In genomic region chr15:73797366-73798158, GRCh38 we compare ENCODE assay signal across 33 cellular contexts. TPM values are rescaled to one million over a fixed set of nuclear protein-coding genes. Genes with fewer than 3 reads are reported as not detected.
"Had no signal": no experiment of that assay in that cellular context is flagged by ENCODE, and none has a peak within 500 bp of the region (broad histone marks: within the 10 kb centered on the region; RNA-seq: fewer than 3 reads in every experiment).

No MANE protein-coding gene starts in this region.

- H3K9me3 ChIP-seq: adrenal gland, body of pancreas, esophagus muscularis mucosa, gastrocnemius medialis had no signal

- H3K9me3 Mint-ChIP-seq: activated CD4-positive, alpha-beta memory T cell treated with anti-CD3 and anti-CD28 coated beads for 36 hours; activated CD4-positive, alpha-beta T cell treated with anti-CD3 and anti-CD28 coated beads, Interleukin-2, amount 10 ng/mL, durations not matched to agents 24 days and 14 days; activated naive CD4-positive, alpha-beta T cell treated with anti-CD3 and anti-CD28 coated beads for 36 hours; activated naive CD4-positive, alpha-beta T cell treated with anti-CD3 and anti-CD28 coated beads, Interleukin-2, amount 50 U/mL, for 24 hours; activated naive CD8-positive, alpha-beta T cell treated with anti-CD3 and anti-CD28 coated beads for 36 hours; activated naive CD8-positive, alpha-beta T cell treated with anti-CD3 and anti-CD28 coated beads, Interleukin-2, amount 50 U/mL, for 24 hours; activated T-helper 1 cell treated with anti-CD3 and anti-CD28 coated beads, Interleukin-12 subunit alpha, Interleukin-12 subunit beta, Interleukin-2, Interleukin-4 antibody, amounts not matched to agents 30 ng/mL and 10 ng/mL and 1 ng/mL, durations not matched to agents 14 hours and 24 hours and 36 hours; activated T-helper 2 cell treated with anti-CD3 and anti-CD28 coated beads, Interferon-gamma antibody, Interleukin-2, Interleukin-4, amounts not matched to agents 10 μg/mL and 5 μg/mL and 100 μg/mL, durations not matched to agents 14 hours and 24 hours and 36 hours; effector memory CD8-positive, alpha-beta T cell had no signal

- H3K4me3 ChIP-seq: adrenal gland, body of pancreas, esophagus muscularis mucosa, gastrocnemius medialis had no signal

- ATAC-seq: activated CD4-positive, alpha-beta T cell treated with anti-CD3 and anti-CD28 coated beads for 36 hours; activated CD8-positive, alpha-beta memory T cell treated with anti-CD3 and anti-CD28 coated beads, Interleukin-2, amount 10 ng/mL, durations not matched to agents 7 days and 5 days; activated CD8-positive, alpha-beta T cell treated with anti-CD3 and anti-CD28 coated beads, Interleukin-2, amount 10 ng/mL, durations not matched to agents 7 days and 5 days; activated naive CD8-positive, alpha-beta T cell treated with anti-CD3 and anti-CD28 coated beads, Interleukin-2, amount 50 U/mL, for 24 hours; body of pancreas; effector memory CD8-positive, alpha-beta T cell; foreskin keratinocyte; gastrocnemius medialis had no signal

- H3K27ac ChIP-seq: adrenal gland, body of pancreas, esophagus muscularis mucosa, foreskin keratinocyte, gastrocnemius medialis had no signal

- H3K36me3 Mint-ChIP-seq: activated CD4-positive, alpha-beta memory T cell treated with anti-CD3 and anti-CD28 coated beads for 36 hours; activated CD8-positive, alpha-beta memory T cell treated with anti-CD3 and anti-CD28 coated beads, Interleukin-2, amount 10 ng/mL, durations not matched to agents 7 days and 5 days; activated naive CD4-positive, alpha-beta T cell treated with anti-CD3 and anti-CD28 coated beads, Interleukin-2, amount 50 U/mL, for 24 hours; activated naive CD8-positive, alpha-beta T cell treated with anti-CD3 and anti-CD28 coated beads for 36 hours had no signal

- H3K4me1 Mint-ChIP-seq: activated CD4-positive, alpha-beta T cell treated with anti-CD3 and anti-CD28 coated beads for 36 hours; activated CD4-positive, alpha-beta T cell treated with anti-CD3 and anti-CD28 coated beads, Interleukin-2, amount 10 ng/mL, durations not matched to agents 24 days and 14 days; activated naive CD4-positive, alpha-beta T cell treated with anti-CD3 and anti-CD28 coated beads, Interleukin-2, amount 50 U/mL, for 24 hours; activated naive CD8-positive, alpha-beta T cell treated with anti-CD3 and anti-CD28 coated beads for 36 hours; activated naive CD8-positive, alpha-beta T cell treated with anti-CD3 and anti-CD28 coated beads, Interleukin-2, amount 50 U/mL, for 24 hours had no signal

- FAIRE-seq: colon had no signal

- H3K4me3 Mint-ChIP-seq: activated CD4-positive, alpha-beta memory T cell treated with anti-CD3 and anti-CD28 coated beads for 36 hours; activated CD4-positive, alpha-beta T cell treated with anti-CD3 and anti-CD28 coated beads for 36 hours; activated CD4-positive, alpha-beta T cell treated with anti-CD3 and anti-CD28 coated beads, Interleukin-2, amount 10 ng/mL, durations not matched to agents 24 days and 14 days; activated CD8-positive, alpha-beta memory T cell treated with anti-CD3 and anti-CD28 coated beads, Interleukin-2, amount 10 ng/mL, durations not matched to agents 7 days and 5 days; activated CD8-positive, alpha-beta T cell treated with anti-CD3 and anti-CD28 coated beads, Interleukin-2, amount 10 ng/mL, durations not matched to agents 7 days and 5 days; activated naive CD4-positive, alpha-beta T cell treated with anti-CD3 and anti-CD28 coated beads for 36 hours; activated naive CD4-positive, alpha-beta T cell treated with anti-CD3 and anti-CD28 coated beads, Interleukin-2, amount 50 U/mL, for 24 hours; activated naive CD8-positive, alpha-beta T cell treated with anti-CD3 and anti-CD28 coated beads for 36 hours; activated naive CD8-positive, alpha-beta T cell treated with anti-CD3 and anti-CD28 coated beads, Interleukin-2, amount 50 U/mL, for 24 hours; activated T-helper 1 cell treated with anti-CD3 and anti-CD28 coated beads, Interleukin-12 subunit alpha, Interleukin-12 subunit beta, Interleukin-2, Interleukin-4 antibody, amounts not matched to agents 30 ng/mL and 10 ng/mL and 1 ng/mL, durations not matched to agents 14 hours and 24 hours and 36 hours; effector memory CD8-positive, alpha-beta T cell had no signal

- H3K27me3 ChIP-seq: adrenal gland, body of pancreas, esophagus muscularis mucosa, foreskin keratinocyte, gastrocnemius medialis had no signal

- H3K4me1 ChIP-seq: body of pancreas had no signal

- DNase-seq: activated CD4-positive, alpha-beta memory T cell treated with anti-CD3 and anti-CD28 coated beads for 36 hours; activated CD4-positive, alpha-beta T cell treated with anti-CD3 and anti-CD28 coated beads for 36 hours; activated CD4-positive, alpha-beta T cell treated with anti-CD3 and anti-CD28 coated beads, Interleukin-2, amount 10 ng/mL, durations not matched to agents 24 days and 14 days; activated CD4-positive, CD25-positive, alpha-beta regulatory T cell; activated CD4-positive, CD25-positive, alpha-beta regulatory T cell treated with anti-CD3 and anti-CD28 coated beads, Interleukin-2, amount 50 U/mL, for 72 hours; activated CD8-positive, alpha-beta memory T cell treated with anti-CD3 and anti-CD28 coated beads, Interleukin-2, amount 10 ng/mL, durations not matched to agents 7 days and 5 days; activated CD8-positive, alpha-beta memory T cell treated with anti-CD3 and anti-CD28 coated beads, Interleukin-2, amount 50 U/mL, for 4 hours; activated CD8-positive, alpha-beta T cell treated with anti-CD3 and anti-CD28 coated beads, Interleukin-2, amount 10 ng/mL, durations not matched to agents 7 days and 5 days; activated effector memory CD4-positive, alpha-beta T cell treated with anti-CD3 and anti-CD28 coated beads, Interleukin-2, amount 50 U/mL, for 16 hours; activated naive CD4-positive, alpha-beta T cell treated with anti-CD3 and anti-CD28 coated beads for 36 hours; activated naive CD8-positive, alpha-beta T cell treated with anti-CD3 and anti-CD28 coated beads for 36 hours; activated naive CD8-positive, alpha-beta T cell treated with anti-CD3 and anti-CD28 coated beads, Interleukin-2, amount 50 U/mL, for 24 hours; activated T-cell treated with anti-CD3 and anti-CD28 coated beads, Interleukin-2, amount 50 U/mL, for 1 hour; activated T-cell treated with anti-CD3 and anti-CD28 coated beads, Interleukin-2, amount 50 U/mL, for 48 hours; adrenal gland; aorta; cortex of kidney; dermis blood vessel endothelial cell; effector CD4-positive, alpha-beta T cell; effector memory CD8-positive, alpha-beta T cell; erythroblast; foreskin keratinocyte; gastrocnemius medialis; glutamatergic neuron; T-helper 2 cell had no signal

- H3K27ac Mint-ChIP-seq: activated CD4-positive, alpha-beta memory T cell treated with anti-CD3 and anti-CD28 coated beads for 36 hours; activated CD4-positive, alpha-beta T cell treated with anti-CD3 and anti-CD28 coated beads for 36 hours; activated CD4-positive, alpha-beta T cell treated with anti-CD3 and anti-CD28 coated beads, Interleukin-2, amount 10 ng/mL, durations not matched to agents 24 days and 14 days; activated CD8-positive, alpha-beta memory T cell treated with anti-CD3 and anti-CD28 coated beads, Interleukin-2, amount 10 ng/mL, durations not matched to agents 7 days and 5 days; activated CD8-positive, alpha-beta T cell treated with anti-CD3 and anti-CD28 coated beads, Interleukin-2, amount 10 ng/mL, durations not matched to agents 7 days and 5 days; activated naive CD4-positive, alpha-beta T cell treated with anti-CD3 and anti-CD28 coated beads for 36 hours; activated naive CD4-positive, alpha-beta T cell treated with anti-CD3 and anti-CD28 coated beads, Interleukin-2, amount 50 U/mL, for 24 hours; activated naive CD8-positive, alpha-beta T cell treated with anti-CD3 and anti-CD28 coated beads for 36 hours; activated naive CD8-positive, alpha-beta T cell treated with anti-CD3 and anti-CD28 coated beads, Interleukin-2, amount 50 U/mL, for 24 hours; activated T-helper 1 cell treated with anti-CD3 and anti-CD28 coated beads, Interleukin-12 subunit alpha, Interleukin-12 subunit beta, Interleukin-2, Interleukin-4 antibody, amounts not matched to agents 30 ng/mL and 10 ng/mL and 1 ng/mL, durations not matched to agents 14 hours and 24 hours and 36 hours; activated T-helper 2 cell treated with anti-CD3 and anti-CD28 coated beads, Interferon-gamma antibody, Interleukin-2, Interleukin-4, amounts not matched to agents 10 μg/mL and 5 μg/mL and 100 μg/mL, durations not matched to agents 14 hours and 24 hours and 36 hours; effector memory CD8-positive, alpha-beta T cell had no signal

- H3K36me3 ChIP-seq: adrenal gland, esophagus muscularis mucosa, gastrocnemius medialis had no signal

RNA-seq across cellular contexts. Expression of gene INSYN1, which starts 44.4 kb away (rescaled TPM):
- total RNA-seq: activated CD4-positive, alpha-beta memory T cell treated with anti-CD3 and anti-CD28 coated beads for 36 hours; activated CD4-positive, alpha-beta T cell treated with anti-CD3 and anti-CD28 coated beads for 36 hours; activated CD4-positive, alpha-beta T cell treated with anti-CD3 and anti-CD28 coated beads, Interleukin-2, amount 10 ng/mL, durations not matched to agents 24 days and 14 days; activated CD8-positive, alpha-beta memory T cell treated with anti-CD3 and anti-CD28 coated beads for 36 hours; activated CD8-positive, alpha-beta memory T cell treated with anti-CD3 and anti-CD28 coated beads, Interleukin-2, amount 10 ng/mL, durations not matched to agents 7 days and 5 days; activated CD8-positive, alpha-beta T cell treated with anti-CD3 and anti-CD28 coated beads, Interleukin-2, amount 10 ng/mL, durations not matched to agents 7 days and 5 days; activated naive CD4-positive, alpha-beta T cell treated with anti-CD3 and anti-CD28 coated beads for 36 hours; activated naive CD8-positive, alpha-beta T cell treated with anti-CD3 and anti-CD28 coated beads for 36 hours; activated T-helper 1 cell treated with anti-CD3 and anti-CD28 coated beads, Interleukin-12 subunit alpha, Interleukin-12 subunit beta, Interleukin-2, Interleukin-4 antibody, amounts not matched to agents 30 ng/mL and 10 ng/mL and 1 ng/mL, durations not matched to agents 14 hours and 24 hours and 36 hours; activated T-helper 2 cell treated with anti-CD3 and anti-CD28 coated beads, Interferon-gamma antibody, Interleukin-2, Interleukin-4, amounts not matched to agents 10 μg/mL and 5 μg/mL and 100 μg/mL, durations not matched to agents 14 hours and 24 hours and 36 hours; dermis blood vessel endothelial cell; T-helper 1 cell treated with Interleukin-12 subunit alpha and Interleukin-12 subunit beta and Interleukin-4 antibody, amounts not matched to agents 30 ng/mL and 1 ng/mL, for 36 hours had no signal
